ENCODE assay signal across 21 cellular contexts in genomic region chrY:19356735-19357134, GRCh38.
DNase-seq lines count a peak whose midpoint lies in the region; ATAC-seq and FAIRE-seq lines count a peak whose summit lies in the region.
"Had no signal": no experiment of that assay in that cellular context is flagged by ENCODE, and none has a peak within 500 bp of the region (broad histone marks: within the 10 kb centered on the region; RNA-seq: fewer than 3 reads in every experiment).

No MANE protein-coding gene starts in this region.

- no peaks in the 10 kb centered on the region for H3K27me3 Mint-ChIP-seq in CD8-positive, alpha-beta memory T cell
- H3K27me3 Mint-ChIP-seq: activated naive CD8-positive, alpha-beta T cell treated with anti-CD3 and anti-CD28 coated beads, Interleukin-2, amount 50 U/mL, for 24 hours; progenitor cell of endocrine pancreas had no signal

- H3K27ac ChIP-seq in CD8-positive, alpha-beta memory T cell (ENCODE audit: low read depth, low read length) = no peak overlapping the region
- H3K27ac ChIP-seq: brain microvascular endothelial cell, coronary artery, skin epidermis had no signal

- no peak overlapping the region for H3K4me3 Mint-ChIP-seq in CD8-positive, alpha-beta memory T cell
- H3K4me3 Mint-ChIP-seq: activated naive CD8-positive, alpha-beta T cell treated with anti-CD3 and anti-CD28 coated beads, Interleukin-2, amount 50 U/mL, for 24 hours had no signal

- no peaks in the 10 kb centered on the region for H3K4me1 Mint-ChIP-seq in CD8-positive, alpha-beta memory T cell
- H3K4me1 Mint-ChIP-seq: activated naive CD8-positive, alpha-beta T cell treated with anti-CD3 and anti-CD28 coated beads, Interleukin-2, amount 50 U/mL, for 24 hours had no signal

- H3K36me3 Mint-ChIP-seq in CD8-positive, alpha-beta memory T cell = no peaks in the 10 kb centered on the region

- CTCF ChIA-PET in CD8-positive, alpha-beta memory T cell (lab: Charles Lee) = no interaction called here

- no peak overlapping the region for H3K4me3 ChIP-seq in CD8-positive, alpha-beta memory T cell (ENCODE audit: low read length)
- H3K4me3 ChIP-seq: coronary artery, skin epidermis had no signal

- POLR2A ChIA-PET in CD8-positive, alpha-beta memory T cell (lab: Charles Lee) = no interaction called here

- no peak overlapping the region for H3K27ac Mint-ChIP-seq in CD8-positive, alpha-beta memory T cell
- H3K27ac Mint-ChIP-seq: activated naive CD8-positive, alpha-beta T cell treated with anti-CD3 and anti-CD28 coated beads, Interleukin-2, amount 50 U/mL, for 24 hours; progenitor cell of endocrine pancreas had no signal

- ATAC-seq in GM18498 (IDR thresholded peaks at IDR 0.05; ENCODE audit: unreplicated experiment) = peak; percentile 81
- peak; percentile 83 for ATAC-seq in GM21423 (IDR thresholded peaks at IDR 0.05; ENCODE audit: unreplicated experiment)
- peak; percentile 85 for ATAC-seq in HG03060 (IDR thresholded peaks at IDR 0.05; ENCODE audit: low read depth, unreplicated experiment)
- no peak for ATAC-seq in HG02571 (IDR thresholded peaks at IDR 0.05; ENCODE audit: unreplicated experiment)
- ATAC-seq: activated naive CD8-positive, alpha-beta T cell treated with anti-CD3 and anti-CD28 coated beads, Interleukin-2, amount 50 U/mL, for 24 hours; Right ventricle myocardium inferior had no signal

- H3K4me1 ChIP-seq in CD8-positive, alpha-beta memory T cell (ENCODE audit: insufficient read depth, low read length) = no peaks in the 10 kb centered on the region

- peak; percentile 91 for FAIRE-seq in RCC 7860 (lab: Jason Lieb, UNC)
- FAIRE-seq: endometrium, GM12892 had no signal

- DNase-seq in RCC 7860 (ENCODE audit: low spot score) (peak; percentile 34), NCI-H2196 (lab: John Stamatoyannopoulos, UW; ENCODE audit: unreplicated experiment) (no peak), C1 segment of cervical spinal cord (lab: John Stamatoyannopoulos, UW) (no peak)
- no peak for DNase-seq in CD8-positive, alpha-beta memory T cell
- DNase-seq: activated CD4-positive, alpha-beta T cell treated with anti-CD3 and anti-CD28 coated beads for 48 hours; activated naive CD8-positive, alpha-beta T cell treated with anti-CD3 and anti-CD28 coated beads, Interleukin-2, amount 50 U/mL, for 24 hours; brain microvascular endothelial cell; DMS153; NCI-H2107; NCI-H526; stimulated activated CD4-positive, alpha-beta T cell treated with anti-CD3 and anti-CD28 coated beads, Interleukin-4, amount 100 ng/mL, for 24 hours had no signal

- H3K27me3 ChIP-seq in CD8-positive, alpha-beta memory T cell (ENCODE audit: insufficient read depth, low read length, poor library complexity, severe bottlenecking) = no peaks in the 10 kb centered on the region
- H3K27me3 ChIP-seq: brain microvascular endothelial cell had no signal

- H3K9me3 Mint-ChIP-seq in CD8-positive, alpha-beta memory T cell = no peaks in the 10 kb centered on the region
- H3K9me3 Mint-ChIP-seq: activated naive CD8-positive, alpha-beta T cell treated with anti-CD3 and anti-CD28 coated beads, Interleukin-2, amount 50 U/mL, for 24 hours had no signal

- H3K36me3 ChIP-seq in CD8-positive, alpha-beta memory T cell (ENCODE audit: insufficient read depth, low read length) = no peaks in the 10 kb centered on the region
- H3K36me3 ChIP-seq: brain microvascular endothelial cell had no signal

- H3K9me3 ChIP-seq in CD8-positive, alpha-beta memory T cell (ENCODE audit: low read length) = no peaks in the 10 kb centered on the region
